1 cellular context compared by ENCODE assay signal in the genomic region with DNA sequence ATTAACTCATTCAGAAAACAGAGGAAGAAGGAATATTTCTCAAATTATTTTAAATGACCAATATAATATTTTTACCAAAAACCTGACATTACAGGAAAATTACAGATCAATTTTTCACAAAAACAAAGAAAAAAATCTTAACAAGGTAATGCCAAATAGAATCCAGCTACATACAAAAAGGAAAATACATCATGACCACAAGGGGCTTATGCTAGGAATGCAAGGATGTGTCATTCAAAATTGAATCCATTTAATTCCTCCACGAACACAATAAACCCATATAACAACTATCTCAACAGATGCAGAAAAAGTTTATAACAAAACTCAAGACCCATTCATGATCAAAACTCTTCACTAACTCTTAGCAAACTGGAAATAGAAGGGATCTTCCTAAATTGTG.
TF ChIP-seq lines count a peak whose summit lies in the region.

No MANE protein-coding gene starts in this region.

TF ChIP-seq in GM12878, 131 proteins besides CTCF, POLR2A, EP300 and RAD21 (continued from another document):
- TF ChIP-seq ATF7 (IDR thresholded peaks at IDR 0.05; ENCODE audit: low read depth), result no peak
- no peak for TF ChIP-seq SMAD5 (IDR thresholded peaks at IDR 0.05; ENCODE audit: low read depth)
- TF ChIP-seq, protein P1, sequence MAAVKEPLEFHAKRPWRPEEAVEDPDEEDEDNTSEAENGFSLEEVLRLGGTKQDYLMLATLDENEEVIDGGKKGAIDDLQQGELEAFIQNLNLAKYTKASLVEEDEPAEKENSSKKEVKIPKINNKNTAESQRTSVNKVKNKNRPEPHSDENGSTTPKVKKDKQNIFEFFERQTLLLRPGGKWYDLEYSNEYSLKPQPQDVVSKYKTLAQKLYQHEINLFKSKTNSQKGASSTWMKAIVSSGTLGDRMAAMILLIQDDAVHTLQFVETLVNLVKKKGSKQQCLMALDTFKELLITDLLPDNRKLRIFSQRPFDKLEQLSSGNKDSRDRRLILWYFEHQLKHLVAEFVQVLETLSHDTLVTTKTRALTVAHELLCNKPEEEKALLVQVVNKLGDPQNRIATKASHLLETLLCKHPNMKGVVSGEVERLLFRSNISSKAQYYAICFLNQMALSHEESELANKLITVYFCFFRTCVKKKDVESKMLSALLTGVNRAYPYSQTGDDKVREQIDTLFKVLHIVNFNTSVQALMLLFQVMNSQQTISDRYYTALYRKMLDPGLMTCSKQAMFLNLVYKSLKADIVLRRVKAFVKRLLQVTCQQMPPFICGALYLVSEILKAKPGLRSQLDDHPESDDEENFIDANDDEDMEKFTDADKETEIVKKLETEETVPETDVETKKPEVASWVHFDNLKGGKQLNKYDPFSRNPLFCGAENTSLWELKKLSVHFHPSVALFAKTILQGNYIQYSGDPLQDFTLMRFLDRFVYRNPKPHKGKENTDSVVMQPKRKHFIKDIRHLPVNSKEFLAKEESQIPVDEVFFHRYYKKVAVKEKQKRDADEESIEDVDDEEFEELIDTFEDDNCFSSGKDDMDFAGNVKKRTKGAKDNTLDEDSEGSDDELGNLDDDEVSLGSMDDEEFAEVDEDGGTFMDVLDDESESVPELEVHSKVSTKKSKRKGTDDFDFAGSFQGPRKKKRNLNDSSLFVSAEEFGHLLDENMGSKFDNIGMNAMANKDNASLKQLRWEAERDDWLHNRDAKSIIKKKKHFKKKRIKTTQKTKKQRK (IDR thresholded peaks at IDR 0.05; ENCODE audit: low read depth, low read length), result no peak
- TF ChIP-seq CBX3 (IDR thresholded peaks at IDR 0.05; ENCODE audit: borderline replicate concordance, low read depth), result no peak
- TF ChIP-seq MTA2 (IDR thresholded peaks at IDR 0.05; ENCODE audit: low read depth), result no peak
- no peak for TF ChIP-seq NR2C2 (IDR thresholded peaks at IDR 0.05; ENCODE audit: borderline replicate concordance, control insufficient read depth, insufficient read length, low read depth)
- TF ChIP-seq, protein P2, sequence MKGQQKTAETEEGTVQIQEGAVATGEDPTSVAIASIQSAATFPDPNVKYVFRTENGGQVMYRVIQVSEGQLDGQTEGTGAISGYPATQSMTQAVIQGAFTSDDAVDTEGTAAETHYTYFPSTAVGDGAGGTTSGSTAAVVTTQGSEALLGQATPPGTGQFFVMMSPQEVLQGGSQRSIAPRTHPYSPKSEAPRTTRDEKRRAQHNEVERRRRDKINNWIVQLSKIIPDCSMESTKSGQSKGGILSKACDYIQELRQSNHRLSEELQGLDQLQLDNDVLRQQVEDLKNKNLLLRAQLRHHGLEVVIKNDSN (IDR thresholded peaks at IDR 0.05; ENCODE audit: borderline replicate concordance, extremely low read length, insufficient read depth, low read depth, low read length), result no peak
- no peak for TF ChIP-seq BMI1 (IDR thresholded peaks at IDR 0.05; ENCODE audit: borderline replicate concordance)
